ENCODE assay signal across 17 cellular contexts in the genomic region with DNA sequence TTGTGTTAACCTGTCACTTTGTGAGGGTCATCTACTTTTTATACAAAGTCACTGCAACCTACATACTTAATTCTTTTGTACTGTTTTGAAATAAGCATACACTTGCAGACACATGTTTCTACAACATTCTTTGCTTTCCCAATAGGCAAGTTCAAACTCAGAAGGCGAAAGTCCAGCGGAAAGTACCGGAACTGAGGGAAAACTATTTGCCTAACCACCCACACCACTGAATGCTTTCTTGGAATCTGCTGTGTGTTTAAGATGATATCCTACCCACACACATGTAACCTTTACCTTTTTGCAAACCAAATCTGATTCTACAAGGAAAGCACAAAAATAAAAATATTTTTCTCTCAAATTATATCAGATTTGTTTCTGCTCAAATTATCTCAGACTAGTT.
DNase-seq lines count a peak whose midpoint lies in the region; ATAC-seq, FAIRE-seq and TF ChIP-seq lines count a peak whose summit lies in the region.
"Had no signal": no experiment of that assay in that cellular context is flagged by ENCODE, and none has a peak within 500 bp of the region (broad histone marks: within the 10 kb centered on the region; RNA-seq: fewer than 3 reads in every experiment).

No MANE protein-coding gene starts in this region.

- H3K79me1 ChIP-seq in trophoblast cell (ENCODE audit: low read length) (no peaks in the 10 kb centered on the region), neuronal stem cell (ENCODE audit: low read depth, low read length) (no peaks in the 10 kb centered on the region)

- no peak overlapping the region for H3K4me3 ChIP-seq in Caco-2 (ENCODE audit: low read depth, low read length)
- H3K4me3 ChIP-seq in K562, result no peak overlapping the region
- no peak overlapping the region for H3K4me3 ChIP-seq in trophoblast cell (ENCODE audit: low read depth, low read length)
- H3K4me3 ChIP-seq in neuronal stem cell (ENCODE audit: low read length in 2 of 2), result no peak overlapping the region
- H3K4me3 ChIP-seq: adrenal gland, psoas muscle, transverse colon had no signal

- POLR2A ChIA-PET in Caco-2 (lab: Charles Lee) (no interaction called here), K562 (lab: Yijun Ruan, JAX) (no interaction called here)

- H3K18ac ChIP-seq in trophoblast cell (ENCODE audit: low read length) (no peak overlapping the region), neuronal stem cell (ENCODE audit: low read length) (no peak overlapping the region)

- H3K9me1 ChIP-seq in K562 (ENCODE audit: control insufficient read depth, insufficient read depth, low read length), result no peaks in the 10 kb centered on the region

- in situ Hi-C loops in K562 (cut with MboI), result no loop called here

- H3K9ac ChIP-seq in K562 (ENCODE audit: insufficient read depth in 1 of 2, low read depth in 2 of 2, low read length in 2 of 2) (no peak overlapping the region), trophoblast cell (ENCODE audit: low read length) (no peak overlapping the region), neuronal stem cell (ENCODE audit: low read depth, low read length, poor library complexity) (no peak overlapping the region)

- no peak overlapping the region for H4K91ac ChIP-seq in trophoblast cell (ENCODE audit: low read depth, low read length)
- H4K91ac ChIP-seq in neuronal stem cell (ENCODE audit: low read depth, low read length, poor library complexity), result no peak overlapping the region

- H3K27me3 Mint-ChIP-seq in Caco-2 (ENCODE audit: insufficient read depth, unreplicated experiment), result no peaks in the 10 kb centered on the region
- H3K27me3 Mint-ChIP-seq in stimulated activated naive B cell treated with anti-CD40 and anti-IgM and Interleukin-4, amounts not matched to agents 10 μg/mL and 1 μg/mL and 100 μg/mL, for 72 hours, result peaks cover 0 to 4% of the 10 kb centered on the region in 2 donors

- no peaks in the 10 kb centered on the region for H3K36me3 Mint-ChIP-seq in Caco-2 (ENCODE audit: insufficient read depth, unreplicated experiment)
- no peaks in the 10 kb centered on the region for H3K36me3 Mint-ChIP-seq in stimulated activated naive B cell treated with anti-CD40 and anti-IgM and Interleukin-4, amounts not matched to agents 10 μg/mL and 1 μg/mL and 100 μg/mL, for 72 hours
- H3K36me3 Mint-ChIP-seq: stimulated activated effector memory CD8-positive, alpha-beta T cell treated with anti-CD3 and anti-CD28 coated beads, Interleukin-12 subunit alpha, Interleukin-12 subunit beta, amount 100 ng/mL, for 72 hours had no signal

- H2BK5ac ChIP-seq in trophoblast cell (ENCODE audit: low read depth, low read length, poor library complexity) (no peak overlapping the region), neuronal stem cell (ENCODE audit: low read length) (no peak overlapping the region)

- no peak overlapping the region for H4K12ac ChIP-seq in trophoblast cell (ENCODE audit: low read depth, low read length)

- no peak overlapping the region for H3K27ac Mint-ChIP-seq in Caco-2 (ENCODE audit: unreplicated experiment)
- no peak overlapping the region for H3K27ac Mint-ChIP-seq in stimulated activated naive B cell treated with anti-CD40 and anti-IgM and Interleukin-4, amounts not matched to agents 10 μg/mL and 1 μg/mL and 100 μg/mL, for 72 hours
- H3K27ac Mint-ChIP-seq: nephron; stimulated activated effector memory CD8-positive, alpha-beta T cell treated with anti-CD3 and anti-CD28 coated beads, Interleukin-12 subunit alpha, Interleukin-12 subunit beta, amount 100 ng/mL, for 72 hours had no signal

- no peaks in the 10 kb centered on the region for H4K20me1 ChIP-seq in K562 (replicated peaks; ENCODE audit: control insufficient read depth, insufficient read depth, low read length)

- H3K4me1 ChIP-seq in Caco-2, result peaks cover 16% of the 10 kb centered on the region; the same call in 1 of the 2 replicates
- H3K4me1 ChIP-seq in K562 (replicated peaks in 1 of 2; ENCODE audit: control insufficient read depth in 2 of 2, insufficient read depth in 2 of 2, low read length in 2 of 2), result no peaks in the 10 kb centered on the region
- peaks cover 0 to 2% of the 10 kb centered on the region in 2 experiments for H3K4me1 ChIP-seq in trophoblast cell (ENCODE audit: control insufficient read depth in 1 of 2, insufficient read depth in 2 of 2, low read length in 2 of 2)
- no peaks in the 10 kb centered on the region for H3K4me1 ChIP-seq in neuronal stem cell (ENCODE audit: control insufficient read depth in 2 of 2, insufficient read depth in 1 of 2, low read depth in 1 of 2, low read length in 2 of 2)
- H3K4me1 ChIP-seq: psoas muscle had no signal

- intact Hi-C loops in Caco-2 (cut with micrococcal nuclease; ENCODE audit: unreplicated experiment), result no loop called here
- intact Hi-C loops in K562 (cut with micrococcal nuclease), result no loop called here

- H3K4me2 ChIP-seq in K562 (ENCODE audit: insufficient read depth, low read length) (no peak overlapping the region), trophoblast cell (ENCODE audit: low read length) (no peak overlapping the region), neuronal stem cell (ENCODE audit: insufficient read depth, low read length, poor library complexity, severe bottlenecking) (no peak overlapping the region)

- DNase-seq in Caco-2 (peak; percentile 36 to 55), K562 (ENCODE audit: extremely low read depth in 1 of 4, low spot score in 3 of 4) (peak in 1 of 4 experiments; percentile 6), fibroblast of peridontal ligament (ENCODE audit: extremely low read depth) (peak; percentile 81), trophoblast cell (peak; percentile 56 to 82), GOT3 (lab: John Stamatoyannopoulos, UW) (no peak), neuronal stem cell (ENCODE audit: low spot score) (no peak)
- DNase-seq in stimulated activated naive B cell treated with anti-CD40 and anti-IgM and Interleukin-4, amounts not matched to agents 10 μg/mL and 1 μg/mL and 100 μg/mL, for 72 hours, result no peak
- DNase-seq: activated CD4-positive, CD25-positive, alpha-beta regulatory T cell; adrenal gland; mesenchymal stem cell; NCI-H524 treated with DMSO at 0.1 percent for 48 hours; psoas muscle; SHP77; transverse colon had no signal

- H3K4me1 Mint-ChIP-seq in Caco-2 (ENCODE audit: low read depth, unreplicated experiment), result peaks cover 14% of the 10 kb centered on the region
- no peaks in the 10 kb centered on the region for H3K4me1 Mint-ChIP-seq in stimulated activated naive B cell treated with anti-CD40 and anti-IgM and Interleukin-4, amounts not matched to agents 10 μg/mL and 1 μg/mL and 100 μg/mL, for 72 hours
- H3K4me1 Mint-ChIP-seq: nephron had no signal

- CTCF ChIA-PET in Caco-2 (lab: Charles Lee), result no interaction called here
- CTCF ChIA-PET in K562 (lab: Yijun Ruan, JAX; ENCODE audit: low intra/inter-chr PET ratio), result no interaction called here

- H2BK15ac ChIP-seq in neuronal stem cell (ENCODE audit: low read length), result no peak overlapping the region

- H2AK5ac ChIP-seq in trophoblast cell (ENCODE audit: low read length), result no peak overlapping the region
- H2AK5ac ChIP-seq in neuronal stem cell (ENCODE audit: low read depth, low read length), result no peak overlapping the region

- TF ChIP-seq RAD21 in K562 (CRISPR knock-in tag; conservative IDR thresholded peaks at IDR 0.05 in 1 of 2, IDR thresholded peaks at IDR 0.05 in 1 of 2), result no peak

- H2AFZ ChIP-seq in K562 (ENCODE audit: low read depth, low read length) (no peak overlapping the region), trophoblast cell (ENCODE audit: insufficient read depth, low read length, poor library complexity) (no peak overlapping the region), neuronal stem cell (ENCODE audit: low read length) (no peak overlapping the region)

- H4K8ac ChIP-seq in trophoblast cell (ENCODE audit: low read depth, low read length) (no peak overlapping the region), neuronal stem cell (ENCODE audit: low read depth, low read length) (no peak overlapping the region)

- TF ChIP-seq EP300 in K562 (IDR thresholded peaks at IDR 0.05; ENCODE audit: low read length), result no peak

- TF ChIP-seq CTCF in Caco-2 (IDR thresholded peaks at IDR 0.05; ENCODE audit: insufficient read depth in 1 of 2, low read depth in 1 of 2, low read length in 1 of 2, severe bottlenecking in 1 of 2, unreplicated experiment in 1 of 2), result no peak
- TF ChIP-seq CTCF in K562 (IDR thresholded peaks at IDR 0.05 in 2 of 3, conservative IDR thresholded peaks at IDR 0.05 in 1 of 3; ENCODE audit: insufficient read depth in 2 of 3, low read depth in 1 of 3, low read length in 3 of 3), result no peak

- peaks cover 9% of the 10 kb centered on the region for H3K9me3 Mint-ChIP-seq in Caco-2 (ENCODE audit: unreplicated experiment)
- no peaks in the 10 kb centered on the region for H3K9me3 Mint-ChIP-seq in stimulated activated naive B cell treated with anti-CD40 and anti-IgM and Interleukin-4, amounts not matched to agents 10 μg/mL and 1 μg/mL and 100 μg/mL, for 72 hours
- H3K9me3 Mint-ChIP-seq: nephron; stimulated activated effector memory CD8-positive, alpha-beta T cell treated with anti-CD3 and anti-CD28 coated beads, Interleukin-12 subunit alpha, Interleukin-12 subunit beta, amount 100 ng/mL, for 72 hours had no signal

- BruUV-seq in Caco-2 (replicated peaks; lab: Mats Ljungman, UMichigan) (no TSS peak), K562 (replicated peaks; lab: Mats Ljungman, UMichigan) (no TSS peak)

- peak; percentile 48 for FAIRE-seq in K562 (lab: Jason Lieb, UNC)

- H3K27ac ChIP-seq in K562 (ENCODE audit: extremely low read depth, low read depth, low read length), result no peak overlapping the region
- no peak overlapping the region for H3K27ac ChIP-seq in trophoblast cell (ENCODE audit: low read depth, low read length)
- no peak overlapping the region for H3K27ac ChIP-seq in neuronal stem cell (replicated peaks; ENCODE audit: low read length)
- H3K27ac ChIP-seq: adrenal gland, psoas muscle, transverse colon had no signal

- H3K14ac ChIP-seq in trophoblast cell (ENCODE audit: low read length), result no peak overlapping the region
- no peak overlapping the region for H3K14ac ChIP-seq in neuronal stem cell (ENCODE audit: low read length)

- no peaks in the 10 kb centered on the region for H3K27me3 ChIP-seq in Caco-2 (replicated peaks; ENCODE audit: control insufficient read depth, insufficient read depth, low read length)
- no peaks in the 10 kb centered on the region for H3K27me3 ChIP-seq in K562 (ENCODE audit: control insufficient read depth in 2 of 2, insufficient read depth in 2 of 2, low read length in 2 of 2)
- H3K27me3 ChIP-seq in trophoblast cell (ENCODE audit: insufficient read depth, low read length), result no peaks in the 10 kb centered on the region
- H3K27me3 ChIP-seq in neuronal stem cell (ENCODE audit: control insufficient read depth in 3 of 3, insufficient read depth in 3 of 3, low read depth in 1 of 3, low read length in 3 of 3), result no peaks in the 10 kb centered on the region
- H3K27me3 ChIP-seq: adrenal gland, transverse colon had no signal

- no peak for TF ChIP-seq POLR2A in K562 (conservative IDR thresholded peaks at IDR 0.05)

- H3K4ac ChIP-seq in trophoblast cell (ENCODE audit: low read depth, low read length) (no peak overlapping the region), neuronal stem cell (ENCODE audit: low read length) (no peak overlapping the region)

- H3K36me3 ChIP-seq in Caco-2 (ENCODE audit: control insufficient read depth, insufficient read depth, low read length), result no peaks in the 10 kb centered on the region
- H3K36me3 ChIP-seq in K562 (ENCODE audit: control insufficient read depth, insufficient read depth, low read length), result no peaks in the 10 kb centered on the region
- H3K36me3 ChIP-seq in trophoblast cell (ENCODE audit: control insufficient read depth in 1 of 2, insufficient read depth in 2 of 2, low read length in 2 of 2), result no peaks in the 10 kb centered on the region
- H3K36me3 ChIP-seq in neuronal stem cell (replicated peaks in 1 of 2; ENCODE audit: control insufficient read depth in 2 of 2, insufficient read depth in 2 of 2, low read length in 2 of 2), result peaks cover 0 to 3% of the 10 kb centered on the region in 2 donors
- H3K36me3 ChIP-seq: adrenal gland, transverse colon had no signal

- H2BK12ac ChIP-seq in trophoblast cell (ENCODE audit: low read length), result no peak overlapping the region
- H2BK12ac ChIP-seq in neuronal stem cell (ENCODE audit: low read length), result no peak overlapping the region

- no peaks in the 10 kb centered on the region for H3K9me3 ChIP-seq in Caco-2
- H3K9me3 ChIP-seq in K562 (replicated peaks; ENCODE audit: control insufficient read depth, insufficient read depth, low read depth, low read length), result no peaks in the 10 kb centered on the region
- no peaks in the 10 kb centered on the region for H3K9me3 ChIP-seq in trophoblast cell (ENCODE audit: insufficient read depth, low read depth, low read length)
- no peaks in the 10 kb centered on the region for H3K9me3 ChIP-seq in neuronal stem cell (replicated peaks in 1 of 2; ENCODE audit: control insufficient read depth in 2 of 2, insufficient read depth in 1 of 2, low read depth in 1 of 2, low read length in 2 of 2)
- H3K9me3 ChIP-seq: adrenal gland, psoas muscle, transverse colon had no signal

- WGBS in K562 (ENCODE audit: insufficient coverage, low coverage, missing lambda C conversion rate), result 7% methylated on average over 3 of the region's 3 CpGs
- WGBS in trophoblast cell (ENCODE audit: extremely low coverage, insufficient coverage, insufficient read length), result no CpG with 5 or more reads among the region's 3 CpGs
- no CpG with 5 or more reads among the region's 3 CpGs for WGBS in neuronal stem cell (ENCODE audit: extremely low coverage in 2 of 2, insufficient read length in 2 of 2, insufficient replicate concordance in 1 of 2), 2 donors

- H3K79me2 ChIP-seq in K562 (ENCODE audit: control insufficient read depth, insufficient read depth, low read length) (no peaks in the 10 kb centered on the region), trophoblast cell (ENCODE audit: control insufficient read depth, insufficient read depth, low read length, poor library complexity) (no peaks in the 10 kb centered on the region)

- H3K4me3 Mint-ChIP-seq in Caco-2 (ENCODE audit: unreplicated experiment), result no peak overlapping the region
- no peak overlapping the region for H3K4me3 Mint-ChIP-seq in stimulated activated naive B cell treated with anti-CD40 and anti-IgM and Interleukin-4, amounts not matched to agents 10 μg/mL and 1 μg/mL and 100 μg/mL, for 72 hours
- H3K4me3 Mint-ChIP-seq: nephron; stimulated activated effector memory CD8-positive, alpha-beta T cell treated with anti-CD3 and anti-CD28 coated beads, Interleukin-12 subunit alpha, Interleukin-12 subunit beta, amount 100 ng/mL, for 72 hours had no signal

- no peak overlapping the region for H3K23ac ChIP-seq in trophoblast cell (ENCODE audit: low read length)
- no peak overlapping the region for H3K23ac ChIP-seq in neuronal stem cell (ENCODE audit: low read depth, low read length, poor library complexity)

- H2BK120ac ChIP-seq in trophoblast cell (ENCODE audit: insufficient read depth, low read length, poor library complexity), result no peak overlapping the region
- H2BK120ac ChIP-seq in neuronal stem cell (ENCODE audit: low read depth, low read length), result no peak overlapping the region

- ATAC-seq in K562 (no peak), HG03457 (IDR thresholded peaks at IDR 0.05; ENCODE audit: unreplicated experiment) (no peak)
- no peak for ATAC-seq in stimulated activated naive B cell treated with anti-CD40 and anti-IgM and Interleukin-4, amounts not matched to agents 10 μg/mL and 1 μg/mL and 100 μg/mL, for 72 hours (replicated peaks)
- ATAC-seq: psoas muscle; stimulated activated effector memory CD8-positive, alpha-beta T cell treated with anti-CD3 and anti-CD28 coated beads, Interleukin-12 subunit alpha, Interleukin-12 subunit beta, amount 100 ng/mL, for 72 hours had no signal

Comparison
In these comparisons a context has a peak if more than half of its experiments do, and no peak if none do; other contexts are left out.
1. DNase-seq: peak in Caco-2 (2 of 2), fibroblast of peridontal ligament (single experiment) and trophoblast cell (2 of 2); none in GOT3 (single experiment), neuronal stem cell (single experiment) and stimulated activated naive B cell treated with anti-CD40 and anti-IgM and Interleukin-4, amounts not matched to agents 10 μg/mL and 1 μg/mL and 100 μg/mL, for 72 hours (single experiment).